In genomic region chr17:77995146-77995852, GRCh38 we compare ENCODE assay signal across 13 cellular contexts. TPM values are rescaled to one million over a fixed set of nuclear protein-coding genes. Genes with fewer than 3 reads are reported as not detected.
DNase-seq lines count a peak whose midpoint lies in the region; ATAC-seq, FAIRE-seq and TF ChIP-seq lines count a peak whose summit lies in the region.
"Had no signal": no experiment of that assay in that cellular context is flagged by ENCODE, and none has a peak within 500 bp of the region (broad histone marks: within the 10 kb centered on the region; RNA-seq: fewer than 3 reads in every experiment).

No MANE protein-coding gene starts in this region.

- H3K36me3 Mint-ChIP-seq in naive thymus-derived CD8-positive, alpha-beta T cell, result peaks cover 0 to 39% (median 0%) of the 10 kb centered on the region in 3 donors
- no peaks in the 10 kb centered on the region for H3K36me3 Mint-ChIP-seq in MCF 10A (ENCODE audit: insufficient read depth, unreplicated experiment)

- no peaks in the 10 kb centered on the region for H3K27me3 Mint-ChIP-seq in naive thymus-derived CD8-positive, alpha-beta T cell
- no peaks in the 10 kb centered on the region for H3K27me3 Mint-ChIP-seq in MCF 10A (ENCODE audit: insufficient read depth, unreplicated experiment)

- peak; percentile 77 to 82 for ATAC-seq in naive thymus-derived CD8-positive, alpha-beta T cell
- ATAC-seq in GM19035 (IDR thresholded peaks at IDR 0.05; ENCODE audit: unreplicated experiment), result no peak
- ATAC-seq: activated CD4-positive, CD25-positive, alpha-beta regulatory T cell treated with anti-CD3 and anti-CD28 coated beads, Interleukin-2, amount 50 U/mL, for 24 hours had no signal

- H3K27ac Mint-ChIP-seq in naive thymus-derived CD8-positive, alpha-beta T cell, result peak overlapping the region; percentile 72 to 91 (median 88)
- H3K27ac Mint-ChIP-seq in MCF 10A (ENCODE audit: low read depth, unreplicated experiment), result no peak overlapping the region
- H3K27ac Mint-ChIP-seq: CD14-positive monocyte had no signal

- TF ChIP-seq CTCF in BE2C (IDR thresholded peaks at IDR 0.05; ENCODE audit: low read depth, low read length) (no peak), MCF 10A (IDR thresholded peaks at IDR 0.05; ENCODE audit: unreplicated experiment) (no peak)

- peaks cover 4% of the 10 kb centered on the region for H3K36me3 ChIP-seq in BE2C
- H3K36me3 ChIP-seq: esophagus squamous epithelium had no signal

- no peaks in the 10 kb centered on the region for H3K27me3 ChIP-seq in BE2C
- H3K27me3 ChIP-seq: esophagus squamous epithelium had no signal

- intact Hi-C loops in MCF 10A (cut with micrococcal nuclease), result no loop called here

- peaks cover 21% of the 10 kb centered on the region for H3K4me1 ChIP-seq in BE2C

- H3K9me3 ChIP-seq in BE2C, result no peaks in the 10 kb centered on the region
- H3K9me3 ChIP-seq: esophagus squamous epithelium had no signal

- no peak for FAIRE-seq in GM12892 (lab: Jason Lieb, UNC)
- FAIRE-seq: GM12891 had no signal

- no peak for TF ChIP-seq POLR2A in GM12892 (IDR thresholded peaks at IDR 0.05; ENCODE audit: low read depth, low read length)

- CTCF ChIA-PET in MCF 10A (lab: Yijun Ruan, JAX), result interaction anchor here (0.7 to 1.0 kb wide), 5 partner anchors 18 to 1520 kb away, joined by 3 to 7 read pairs (median 4); no protein-coding TSS in a partner anchor

- H3K4me3 ChIP-seq in BE2C (ENCODE audit: low read depth, low read length), result no peak overlapping the region
- H3K4me3 ChIP-seq: esophagus squamous epithelium had no signal

- H3K4me1 Mint-ChIP-seq in naive thymus-derived CD8-positive, alpha-beta T cell, result peaks cover 43 to 84% (median 75%) of the 10 kb centered on the region in 4 donors
- H3K4me1 Mint-ChIP-seq in MCF 10A (ENCODE audit: insufficient read depth, unreplicated experiment), result peaks cover 11% of the 10 kb centered on the region

- no peaks in the 10 kb centered on the region for H3K9me3 Mint-ChIP-seq in naive thymus-derived CD8-positive, alpha-beta T cell
- no peaks in the 10 kb centered on the region for H3K9me3 Mint-ChIP-seq in MCF 10A (ENCODE audit: unreplicated experiment)

- no TSS peak for BruUV-seq in MCF 10A (replicated peaks; lab: Mats Ljungman, UMichigan)

- peak; percentile 40 for DNase-seq in BE2C
- peak; percentile 19 for DNase-seq in NCI-H1694 treated with DMSO at 0.1 percent for 48 hours (lab: John Stamatoyannopoulos, UW)
- peak; percentile 56 for DNase-seq in cerebellum (ENCODE audit: low spot score)
- peak in 5 of 10 donors; percentile 6 to 29 (median 19) for DNase-seq in naive thymus-derived CD8-positive, alpha-beta T cell
- no peak for DNase-seq in SIG-M5 treated with dmso at 0.1 percent for 504 hours (lab: John Stamatoyannopoulos, UW; ENCODE audit: unreplicated experiment)
- DNase-seq in MCF 10A (ENCODE audit: unreplicated experiment), result no peak
- no peak for DNase-seq in GM12892 (ENCODE audit: insufficient read length)
- DNase-seq: esophagus squamous epithelium, NCI-H187 had no signal

- H3K4me3 Mint-ChIP-seq in naive thymus-derived CD8-positive, alpha-beta T cell, result peak overlapping the region in 8 of 10 donors; percentile 1 to 74 (median 59)
- no peak overlapping the region for H3K4me3 Mint-ChIP-seq in MCF 10A (ENCODE audit: unreplicated experiment)
- H3K4me3 Mint-ChIP-seq: CD14-positive monocyte had no signal

- POLR2A ChIA-PET in naive thymus-derived CD8-positive, alpha-beta T cell (lab: Charles Lee), result interaction anchor here (1.1 kb wide), 1 partner anchor 9 kb away, joined by 3 read pairs; no protein-coding TSS in a partner anchor
- POLR2A ChIA-PET in MCF 10A (lab: Yijun Ruan, JAX), result interaction anchor here (2.3 kb wide), 1 partner anchor 9 kb away, joined by 5 read pairs; no protein-coding TSS in a partner anchor

RNA-seq across cellular contexts. Expression of gene TNRC6C, which starts 36.8 kb away (rescaled TPM):
- polyA plus RNA-seq in BE2C (2012; ENCODE audit: insufficient read depth, insufficient read length, low read depth), result 8.1 TPM
- total RNA-seq in cerebellum (40.3 TPM), MCF 10A (2022) (15.7 and 16.4 TPM in 2 replicates)
- total RNA-seq in naive thymus-derived CD8-positive, alpha-beta T cell, result 100 to 1,000 TPM; 113 to 116 TPM
- polyA plus RNA-seq in naive thymus-derived CD8-positive, alpha-beta T cell, result 1 to 10 TPM; 4.9 to 8.6 (median 5.8) TPM
- 1.4 TPM for polyA plus RNA-seq in GM12892 (2012; ENCODE audit: missing spikeins)

Comparison
In these comparisons a context has a peak if more than half of its experiments do, and no peak if none do; other contexts are left out.
1. DNase-seq: peak in BE2C (single experiment), NCI-H1694 treated with DMSO at 0.1 percent for 48 hours (single experiment) and cerebellum (single experiment); none in SIG-M5 treated with dmso at 0.1 percent for 504 hours (single experiment), MCF 10A (single experiment) and GM12892 (single experiment).